In genomic region chr9:38371495-38371894, GRCh38 we compare ENCODE assay signal across 8 cellular contexts. TPM values are rescaled to one million over a fixed set of nuclear protein-coding genes. Genes with fewer than 3 reads are reported as not detected.
DNase-seq lines count a peak whose midpoint lies in the region; ATAC-seq, FAIRE-seq and TF ChIP-seq lines count a peak whose summit lies in the region.

No MANE protein-coding gene starts in this region.

- no peaks in the 10 kb centered on the region for H4K20me1 ChIP-seq in SU-DHL-6 (ENCODE audit: low read depth, low read length)

- H3K4me2 ChIP-seq in SU-DHL-6 (ENCODE audit: low read depth, low read length, poor library complexity, severe bottlenecking) = no peak overlapping the region

- ATAC-seq in GM18511 (IDR thresholded peaks at IDR 0.05; ENCODE audit: unreplicated experiment) (peak; percentile 90), GM21576 (IDR thresholded peaks at IDR 0.05; ENCODE audit: unreplicated experiment) (no peak)

- no peaks in the 10 kb centered on the region for H3F3A ChIP-seq in SU-DHL-6 (ENCODE audit: insufficient read depth)

- H3K27ac ChIP-seq in C4-2B (no peak overlapping the region), SU-DHL-6 (ENCODE audit: low read depth, low read length) (no peak overlapping the region), kidney (ENCODE audit: low read depth in 2 of 2, low read length in 2 of 2) (no peak overlapping the region)

- H3K36me3 ChIP-seq in SU-DHL-6 (ENCODE audit: low read length) (no peaks in the 10 kb centered on the region), kidney (ENCODE audit: control insufficient read depth in 1 of 2, insufficient read depth in 2 of 2, low read length in 2 of 2) (no peaks in the 10 kb centered on the region)

- FAIRE-seq in kidney (lab: Jason Lieb, UNC) = no peak

- peak; percentile 68 for TF ChIP-seq CTCF in C4-2B (conservative IDR thresholded peaks at IDR 0.05)
- peak; percentile 10 for TF ChIP-seq CTCF in SU-DHL-6 (IDR thresholded peaks at IDR 0.05; ENCODE audit: insufficient read depth, low read length, poor library complexity, severe bottlenecking)
- TF ChIP-seq CTCF in kidney (IDR thresholded peaks at IDR 0.05; ENCODE audit: borderline replicate concordance, extremely low read depth, insufficient read depth) = peak; percentile 65

- H3K27me3 ChIP-seq in SU-DHL-6 (ENCODE audit: low read length) = no peaks in the 10 kb centered on the region

- no peaks in the 10 kb centered on the region for H3K4me1 ChIP-seq in kidney (ENCODE audit: control insufficient read depth in 1 of 2, insufficient read depth in 1 of 2, low read depth in 1 of 2, low read length in 2 of 2)

- H3K9ac ChIP-seq in SU-DHL-6 (ENCODE audit: low read length) = no peak overlapping the region
- no peak overlapping the region for H3K9ac ChIP-seq in kidney (ENCODE audit: low read length in 2 of 2)

- H3K9me2 ChIP-seq in SU-DHL-6 (replicated peaks; ENCODE audit: insufficient read depth, low read length) = no peaks in the 10 kb centered on the region

- no peaks in the 10 kb centered on the region for H3K79me2 ChIP-seq in SU-DHL-6 (ENCODE audit: insufficient read depth, low read length)

- H3K9me3 ChIP-seq in SU-DHL-6 (ENCODE audit: insufficient read depth, low read length) (no peaks in the 10 kb centered on the region), kidney (ENCODE audit: control insufficient read depth in 1 of 2, low read length in 2 of 2) (no peaks in the 10 kb centered on the region)

- H3K4me3 ChIP-seq in SU-DHL-6 (ENCODE audit: insufficient read depth, low read length, poor library complexity, severe bottlenecking) = no peak overlapping the region
- H3K4me3 ChIP-seq in kidney (ENCODE audit: low read length in 2 of 2) = no peak overlapping the region

- intact Hi-C loops in kidney (cut with DNase I) = no loop called here

- no peak overlapping the region for H2AFZ ChIP-seq in SU-DHL-6 (ENCODE audit: low read depth, low read length, severe bottlenecking)

- DNase-seq in Kasumi-1 (lab: John Stamatoyannopoulos, UW) = peak; percentile 9 to 27
- no peak for DNase-seq in kidney
- DNase-seq in medulla oblongata (ENCODE audit: extremely low spot score) = no peak
- DNase-seq in cerebellar cortex (ENCODE audit: low spot score) = no peak

RNA-seq across cellular contexts. Expression of gene ALDH1B1, which starts 21.0 kb away (rescaled TPM):
- 37.7 TPM for total RNA-seq in kidney
- 74.7 TPM for polyA plus RNA-seq in kidney (ENCODE audit: insufficient read depth, low read depth, low replicate concordance)

RNA-seq across cellular contexts. Expression of gene IGFBPL1, which starts 52.8 kb away (rescaled TPM):
- 0.22 TPM for total RNA-seq in kidney
- polyA plus RNA-seq in kidney (ENCODE audit: insufficient read depth, low read depth, low replicate concordance) = not detected

Comparison
In these comparisons a context has a peak if more than half of its experiments do, and no peak if none do; other contexts are left out.
1. CTCF ChIP-seq: peak in every context shown above with its lines; median percentile 68 in C4-2B; 65 in kidney; 10 in SU-DHL-6.
2. DNase-seq: peak in Kasumi-1 (2 of 2); none in kidney (single experiment), medulla oblongata (single experiment) and cerebellar cortex (single experiment).